Comparison of ENCODE assay signal across 8 cellular contexts in genomic region chr5:59506285-59506877, GRCh38.
DNase-seq lines count a peak whose midpoint lies in the region; ATAC-seq, FAIRE-seq and TF ChIP-seq lines count a peak whose summit lies in the region.
"Had no signal": no experiment of that assay in that cellular context is flagged by ENCODE, and none has a peak within 500 bp of the region (broad histone marks: within the 10 kb centered on the region; RNA-seq: fewer than 3 reads in every experiment).

No MANE protein-coding gene starts in this region.

- POLR2A ChIA-PET in H1 (lab: Charles Lee; ENCODE audit: partially characterized antibody) = no interaction called here

- no peak overlapping the region for H3K4me3 ChIP-seq in H1 (ENCODE audit: extremely low read depth in 1 of 4, insufficient read depth in 2 of 4, low read depth in 3 of 4, low read length in 4 of 4)
- H3K4me3 ChIP-seq in psoas muscle = no peak overlapping the region

- H2AFZ ChIP-seq in H1 (ENCODE audit: low read length) = no peak overlapping the region

- TF ChIP-seq POLR2A in H1 (IDR thresholded peaks at IDR 0.05; ENCODE audit: control extremely low read depth in 1 of 2, low read depth in 2 of 2, low read length in 2 of 2) = no peak

- no peak overlapping the region for H4K91ac ChIP-seq in H1 (replicated peaks; ENCODE audit: insufficient read length, low read length)

- H3K27me3 Mint-ChIP-seq in T-helper 17 cell = peaks cover 13% of the 10 kb centered on the region

- no peaks in the 10 kb centered on the region for H3K79me2 ChIP-seq in H1 (ENCODE audit: control insufficient read depth in 1 of 2, insufficient read depth in 2 of 2, low read length in 2 of 2)

- H3K4ac ChIP-seq in H1 (replicated peaks; ENCODE audit: insufficient read length, low read depth, low read length) = no peak overlapping the region

- no peak overlapping the region for H3K27ac Mint-ChIP-seq in T-helper 17 cell

- no peak overlapping the region for H3K27ac ChIP-seq in H1 (ENCODE audit: low read depth, low read length)
- no peak overlapping the region for H3K27ac ChIP-seq in psoas muscle
- H3K27ac ChIP-seq: neutrophil had no signal

- no peak overlapping the region for H2BK120ac ChIP-seq in H1 (replicated peaks; ENCODE audit: low read depth, low read length)

- H3K36me3 Mint-ChIP-seq in T-helper 17 cell (ENCODE audit: low read depth) = no peaks in the 10 kb centered on the region

- TF ChIP-seq RAD21 in H1 (IDR thresholded peaks at IDR 0.05 in 1 of 2, conservative IDR thresholded peaks at IDR 0.05 in 1 of 2; ENCODE audit: low read depth in 2 of 2, low read length in 2 of 2) = peak; percentile 52 to 65

- H3K4me1 ChIP-seq in H1 (replicated peaks in 1 of 4; ENCODE audit: control insufficient read depth in 3 of 4, insufficient read depth in 4 of 4, low read length in 3 of 4) = no peaks in the 10 kb centered on the region
- peaks cover 41% of the 10 kb centered on the region for H3K4me1 ChIP-seq in psoas muscle

- no peak overlapping the region for H3K4me3 Mint-ChIP-seq in T-helper 17 cell

- no peak overlapping the region for H2BK5ac ChIP-seq in H1 (ENCODE audit: low read depth, low read length)

- H3K79me1 ChIP-seq in H1 (ENCODE audit: low read depth, low read length) = no peaks in the 10 kb centered on the region

- no peak overlapping the region for H2BK12ac ChIP-seq in H1 (ENCODE audit: low read depth, low read length)

- no peak overlapping the region for H3K23ac ChIP-seq in H1 (ENCODE audit: insufficient read length)

- no peak overlapping the region for H2BK15ac ChIP-seq in H1 (ENCODE audit: low read length)

- H2AK5ac ChIP-seq in H1 (ENCODE audit: low read depth, low read length) = no peak overlapping the region

- H3K4me1 Mint-ChIP-seq in T-helper 17 cell = no peaks in the 10 kb centered on the region

- no peak overlapping the region for H4K8ac ChIP-seq in H1 (ENCODE audit: extremely low read depth, insufficient read depth, low read length)

- no peaks in the 10 kb centered on the region for H3K27me3 ChIP-seq in H1 (replicated peaks in 1 of 4; ENCODE audit: control insufficient read depth in 3 of 4, extremely low read depth in 1 of 4, insufficient read depth in 3 of 4, low read length in 3 of 4)
- no peaks in the 10 kb centered on the region for H3K27me3 ChIP-seq in psoas muscle (ENCODE audit: insufficient read depth in 3 of 3, low read length in 2 of 3)
- H3K27me3 ChIP-seq: neutrophil had no signal

- TF ChIP-seq CTCF in H1 (IDR thresholded peaks at IDR 0.05; ENCODE audit: control extremely low read depth in 1 of 3, insufficient read depth in 1 of 3, low read depth in 1 of 3, low read length in 3 of 3) = peak in 1 of 3 experiments; percentile 13; a peak in 1 of 4 replicates
- peak; percentile 66 for TF ChIP-seq CTCF in psoas muscle (IDR thresholded peaks at IDR 0.05)

- no peak overlapping the region for H3K14ac ChIP-seq in H1 (ENCODE audit: insufficient read length)

- no peak overlapping the region for H4K5ac ChIP-seq in H1 (ENCODE audit: insufficient read length, low read depth, low read length)

- H3K18ac ChIP-seq in H1 (ENCODE audit: extremely low read depth, low read length) = no peak overlapping the region

- DNase-seq in HCEC 1CT (peak; percentile 51), NCI-H748 treated with DMSO at 0.1 percent for 48 hours (lab: John Stamatoyannopoulos, UW) (peak; percentile 29), H1 (ENCODE audit: low read depth in 1 of 2, low spot score in 2 of 2) (no peak), psoas muscle (no peak), T-helper 17 cell (no peak)
- no peak for DNase-seq in stimulated activated CD8-positive, alpha-beta memory T cell treated with anti-CD3 and anti-CD28 coated beads, Interleukin-4, amount 100 ng/mL, for 48 hours

- no peaks in the 10 kb centered on the region for H3K23me2 ChIP-seq in H1 (ENCODE audit: low read depth, low read length)

- H3K56ac ChIP-seq in H1 (replicated peaks; ENCODE audit: insufficient read length, low read depth, low read length) = no peak overlapping the region

- 59% methylated on average over 1 of the region's 1 CpG; no CpG with 5 or more reads in 1 of the 2 experiments for WGBS in H1 (ENCODE audit: extremely low coverage in 1 of 2, insufficient coverage in 1 of 2, insufficient read length in 1 of 2, insufficient replicate concordance in 2 of 2, low coverage in 1 of 2, low lambda C conversion rate in 2 of 2, missing lambda C conversion rate in 1 of 2), 2 experiments
- 78 to 80% (median 78%) methylated on average over 1 of the region's 1 CpG for WGBS in psoas muscle, 3 donors

- H3K4me2 ChIP-seq in H1 (ENCODE audit: insufficient read depth in 1 of 2, low read depth in 2 of 2, low read length in 2 of 2) = no peak overlapping the region

- FAIRE-seq in H1 (lab: Jason Lieb, UNC) = no peak

- TF ChIP-seq EP300 in H1 (IDR thresholded peaks at IDR 0.05; ENCODE audit: borderline replicate concordance in 1 of 2, low read depth in 2 of 2, low read length in 2 of 2) = no peak

- H3K36me3 ChIP-seq in H1 (ENCODE audit: control insufficient read depth in 2 of 4, insufficient read depth in 4 of 4, low read length in 3 of 4) = no peaks in the 10 kb centered on the region
- no peaks in the 10 kb centered on the region for H3K36me3 ChIP-seq in psoas muscle (ENCODE audit: insufficient read depth in 1 of 2, low read depth in 1 of 2)
- H3K36me3 ChIP-seq: neutrophil had no signal

- no peak for ATAC-seq in psoas muscle
- ATAC-seq in T-helper 17 cell = no peak
- no peak for ATAC-seq in GM19395 (IDR thresholded peaks at IDR 0.05; ENCODE audit: unreplicated experiment)

- CTCF ChIA-PET in H1 (lab: Charles Lee; ENCODE audit: partially characterized antibody) = interaction anchor here (0.7 to 4.8 kb wide), 34 partner anchors 10 to 363 kb away, joined by 3 to 40 read pairs (median 4); no protein-coding TSS in a partner anchor

- no peak overlapping the region for H2BK20ac ChIP-seq in H1 (ENCODE audit: low read length)

- H3K9ac ChIP-seq in H1 (replicated peaks in 1 of 4; ENCODE audit: extremely low read depth in 1 of 4, low read depth in 3 of 4, low read length in 3 of 4) = no peak overlapping the region

- no peaks in the 10 kb centered on the region for H4K20me1 ChIP-seq in H1 (replicated peaks in 1 of 2; ENCODE audit: control insufficient read depth in 1 of 2, insufficient read depth in 2 of 2, low read length in 2 of 2)

- H3K9me3 ChIP-seq in H1 (ENCODE audit: insufficient read depth in 2 of 2, low read depth in 1 of 2, low read length in 1 of 2) (no peaks in the 10 kb centered on the region), psoas muscle (no peaks in the 10 kb centered on the region), T-helper 17 cell (ENCODE audit: control insufficient read depth, low read length, poor library complexity, severe bottlenecking) (no peaks in the 10 kb centered on the region)
- H3K9me3 ChIP-seq: neutrophil had no signal

- intact Hi-C loops in psoas muscle (cut with DNase I) = loop anchor here in 1 of 2 donors (2.0 to 10.0 kb wide), 2 partner anchors 156 to 288 kb away; no protein-coding TSS in a partner anchor

TF ChIP-seq in H1, 55 proteins besides CTCF, POLR2A, EP300 and RAD21:
- TF ChIP-seq CBX5 (IDR thresholded peaks at IDR 0.05; ENCODE audit: low read depth, low read length) = no peak
- no peak for TF ChIP-seq PHF8 (conservative IDR thresholded peaks at IDR 0.05; ENCODE audit: low read depth, low read length)
- no peak for TF ChIP-seq CEBPB (IDR thresholded peaks at IDR 0.05; ENCODE audit: low read depth, low read length)
- TF ChIP-seq TAF7 (optimal IDR thresholded peaks at IDR 0.05; ENCODE audit: borderline replicate concordance, low read depth, low read length) = no peak
- TF ChIP-seq CHD2 (IDR thresholded peaks at IDR 0.05; ENCODE audit: low read length) = no peak
- TF ChIP-seq TBP (IDR thresholded peaks at IDR 0.05; ENCODE audit: low read depth, low read length) = no peak
- TF ChIP-seq CTBP2 (IDR thresholded peaks at IDR 0.05; ENCODE audit: borderline replicate concordance, insufficient read depth, insufficient read length, low read length) = no peak
- no peak for TF ChIP-seq CHD1 (IDR thresholded peaks at IDR 0.05; ENCODE audit: low read depth, low read length)
- TF ChIP-seq SIN3A (conservative IDR thresholded peaks at IDR 0.05 in 1 of 2, IDR thresholded peaks at IDR 0.05 in 1 of 2; ENCODE audit: low read depth in 1 of 2, low read length in 2 of 2) = no peak
- no peak for TF ChIP-seq POU5F1 (IDR thresholded peaks at IDR 0.05; ENCODE audit: low read depth, low read length)
- no peak for TF ChIP-seq SP4 (IDR thresholded peaks at IDR 0.05; ENCODE audit: low read length)
- no peak for TF ChIP-seq TCF12 (IDR thresholded peaks at IDR 0.05; ENCODE audit: low read depth, low read length)
- TF ChIP-seq, protein P1, sequence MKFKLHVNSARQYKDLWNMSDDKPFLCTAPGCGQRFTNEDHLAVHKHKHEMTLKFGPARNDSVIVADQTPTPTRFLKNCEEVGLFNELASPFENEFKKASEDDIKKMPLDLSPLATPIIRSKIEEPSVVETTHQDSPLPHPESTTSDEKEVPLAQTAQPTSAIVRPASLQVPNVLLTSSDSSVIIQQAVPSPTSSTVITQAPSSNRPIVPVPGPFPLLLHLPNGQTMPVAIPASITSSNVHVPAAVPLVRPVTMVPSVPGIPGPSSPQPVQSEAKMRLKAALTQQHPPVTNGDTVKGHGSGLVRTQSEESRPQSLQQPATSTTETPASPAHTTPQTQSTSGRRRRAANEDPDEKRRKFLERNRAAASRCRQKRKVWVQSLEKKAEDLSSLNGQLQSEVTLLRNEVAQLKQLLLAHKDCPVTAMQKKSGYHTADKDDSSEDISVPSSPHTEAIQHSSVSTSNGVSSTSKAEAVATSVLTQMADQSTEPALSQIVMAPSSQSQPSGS (IDR thresholded peaks at IDR 0.05; ENCODE audit: low read length) = no peak
- no peak for TF ChIP-seq KDM1A (IDR thresholded peaks at IDR 0.05; ENCODE audit: borderline replicate concordance, low read length)
- TF ChIP-seq HDAC2 (IDR thresholded peaks at IDR 0.05; ENCODE audit: borderline replicate concordance in 1 of 2, low read depth in 2 of 2, low read length in 2 of 2) = no peak
- TF ChIP-seq RBBP5 (IDR thresholded peaks at IDR 0.05; ENCODE audit: borderline replicate concordance, low read depth, low read length) = no peak
- TF ChIP-seq RFX5 (IDR thresholded peaks at IDR 0.05; ENCODE audit: borderline replicate concordance, low read depth, low read length) = no peak
- TF ChIP-seq SP2 (IDR thresholded peaks at IDR 0.05; ENCODE audit: low read length) = no peak
- no peak for TF ChIP-seq BACH1 (IDR thresholded peaks at IDR 0.05; ENCODE audit: low read length)
- no peak for TF ChIP-seq BRCA1 (IDR thresholded peaks at IDR 0.05; ENCODE audit: low read depth, low read length)

Comparison
In these comparisons a context has a peak if more than half of its experiments do, and no peak if none do; other contexts are left out.
1. DNase-seq: peak in HCEC 1CT (single experiment) and NCI-H748 treated with DMSO at 0.1 percent for 48 hours (single experiment); none in H1 (0 of 2), psoas muscle (0 of 2), stimulated activated CD8-positive, alpha-beta memory T cell treated with anti-CD3 and anti-CD28 coated beads, Interleukin-4, amount 100 ng/mL, for 48 hours (single experiment) and T-helper 17 cell (0 of 3).